Comparison of ENCODE assay signal across 24 cellular contexts in genomic region chr14:50050171-50050570, GRCh38.
"Had no signal": no experiment of that assay in that cellular context is flagged by ENCODE, and none has a peak within 500 bp of the region (broad histone marks: within the 10 kb centered on the region; RNA-seq: fewer than 3 reads in every experiment).

No MANE protein-coding gene starts in this region.

- H3K27ac Mint-ChIP-seq: endodermal cell, nephron, neural progenitor cell, progenitor cell of endocrine pancreas had no signal

- H3K9me3 ChIP-seq: gastrocnemius medialis, right lobe of liver, stomach, testis, tibial artery, upper lobe of left lung had no signal

- H3K27me3 Mint-ChIP-seq: progenitor cell of endocrine pancreas had no signal

- H3K4me2 ChIP-seq: neural progenitor cell had no signal

- H3K36me3 Mint-ChIP-seq: neural progenitor cell had no signal

- H3K9ac ChIP-seq: neural progenitor cell, parathyroid adenoma had no signal

- H3K27ac ChIP-seq: dorsolateral prefrontal cortex, epithelial cell of prostate, gastrocnemius medialis, neural progenitor cell, parathyroid adenoma, right lobe of liver, stomach, testis, tibial artery, upper lobe of left lung had no signal

- H3K79me2 ChIP-seq: parathyroid adenoma had no signal

- ATAC-seq: gastrocnemius medialis, left lobe of liver, right lobe of liver had no signal

- H3K27me3 ChIP-seq: dorsolateral prefrontal cortex, gastrocnemius medialis, neural progenitor cell, right lobe of liver, stomach, testis, tibial artery, upper lobe of left lung had no signal

- DNase-seq: central memory CD4-positive, alpha-beta T cell; cortex of kidney; dorsolateral prefrontal cortex; effector CD4-positive, alpha-beta T cell; endodermal cell; foreskin fibroblast; gastrocnemius medialis; head of caudate nucleus; mesendoderm; midbrain; right lobe of liver; stimulated activated CD4-positive, alpha-beta T cell treated with anti-CD3 and anti-CD28 coated beads, Interleukin-15, amount 100 ng/mL, for 24 hours; stimulated activated CD4-positive, alpha-beta T cell treated with anti-CD3 and anti-CD28 coated beads, Interleukin-2, amount 100 ng/mL, for 48 hours; stimulated activated naive CD4-positive, alpha-beta T cell treated with Interleukin-2 at 50 U/mL for 16 hours; stomach; testis; tibial artery had no signal

- H3K4me1 ChIP-seq: neural progenitor cell, testis had no signal

- H3K4me1 Mint-ChIP-seq: neural progenitor cell had no signal

- H3K4me3 Mint-ChIP-seq: endodermal cell, nephron, neural progenitor cell had no signal

- H2AFZ ChIP-seq: neural progenitor cell, parathyroid adenoma had no signal

- H3K36me3 ChIP-seq: gastrocnemius medialis, neural progenitor cell, right lobe of liver, stomach, tibial artery, upper lobe of left lung had no signal

- H3K4me3 ChIP-seq: dorsolateral prefrontal cortex, gastrocnemius medialis, neural progenitor cell, right lobe of liver, stomach, testis, tibial artery, upper lobe of left lung had no signal
